Comparison of ENCODE assay signal across 9 cellular contexts in genomic region chr7:128031901-128032604, GRCh38. TPM values are rescaled to one million over a fixed set of nuclear protein-coding genes. Genes with fewer than 3 reads are reported as not detected.
A peak's percentile ranks its signal among the peaks of the same experiment; 100 is the strongest.
DNase-seq lines count a peak whose midpoint lies in the region; ATAC-seq and TF ChIP-seq lines count a peak whose summit lies in the region.
"Had no signal": no experiment of that assay in that cellular context is flagged by ENCODE, and none has a peak within 500 bp of the region (broad histone marks: within the 10 kb centered on the region; RNA-seq: fewer than 3 reads in every experiment).

No MANE protein-coding gene starts in this region.

- peak; percentile 92 for DNase-seq in EH (ENCODE audit: low read depth)
- peak; percentile 43 for DNase-seq in NCI-H128 (lab: John Stamatoyannopoulos, UW; ENCODE audit: unreplicated experiment)
- DNase-seq in activated CD4-positive, alpha-beta T cell treated with anti-CD3 and anti-CD28 coated beads, Interleukin-2, amount 50 U/mL, for 24 hours (ENCODE audit: low read depth in 1 of 2, low spot score in 1 of 2) = peak; percentile 21 to 49
- peak; percentile 79 for DNase-seq in ecto neural progenitor cell (ENCODE audit: low spot score)
- no peak for DNase-seq in lung (ENCODE audit: low spot score)
- peak; percentile 8 for DNase-seq in stimulated activated CD8-positive, alpha-beta memory T cell treated with anti-CD3 and anti-CD28 coated beads, Interleukin-12 subunit alpha, Interleukin-12 subunit beta, amount 100 ng/mL, for 1 hour (ENCODE audit: low read depth)
- DNase-seq in putamen (ENCODE audit: low spot score) = no peak

- H3K4me3 ChIP-seq in lung = peak overlapping the region; percentile 44

- ATAC-seq in GM21717 (IDR thresholded peaks at IDR 0.05; ENCODE audit: unreplicated experiment) (peak; percentile 55), lung (ENCODE audit: insufficient read depth, low FRiP score) (peak; percentile 63)

- peaks cover 0 to 4% of the 10 kb centered on the region in 2 donors for H3K9me3 ChIP-seq in lung (ENCODE audit: control insufficient read depth in 2 of 2, insufficient read depth in 1 of 2, low read length in 1 of 2)

- no peak for TF ChIP-seq CTCF in lung (IDR thresholded peaks at IDR 0.05; ENCODE audit: control extremely low read depth, extremely low read depth)

- H3K27me3 ChIP-seq in lung (ENCODE audit: control insufficient read depth, insufficient read depth) = no peaks in the 10 kb centered on the region

- H3K27ac ChIP-seq in lung (ENCODE audit: low read depth in 1 of 2, low read length in 1 of 2) = peak overlapping the region; percentile 11 to 13

- peaks cover 11 to 33% of the 10 kb centered on the region in 2 donors for H3K4me1 ChIP-seq in lung (ENCODE audit: control insufficient read depth in 2 of 2, insufficient read depth in 2 of 2, low read length in 2 of 2)

- WGBS in lung, 2 donors = 0 to 1% methylated on average over 62 to 87 of the region's 87 CpGs

- H3K36me3 ChIP-seq in lung (ENCODE audit: control insufficient read depth in 2 of 2, insufficient read depth in 2 of 2, low read length in 2 of 2) = peaks cover 0 to 6% of the 10 kb centered on the region in 2 donors

RNA-seq across cellular contexts. Expression of gene LRRC4, which starts 0.8 kb away (rescaled TPM):
- 10 to 100 TPM in 1 of 2 donors, 1 to 10 TPM in 1; 5.8 to 14.6 TPM for total RNA-seq in lung
- polyA plus RNA-seq in lung = 1 to 10 TPM; 4.7 to 8.1 TPM
- total RNA-seq: T-helper 2 cell treated with Interferon-gamma antibody and Interleukin-4, amounts not matched to agents 100 ng/mL and 5 ng/mL, for 36 hours had no signal

Comparison
In these comparisons a context has a peak if more than half of its experiments do, and no peak if none do; other contexts are left out.
1. DNase-seq: peak in EH (single experiment), NCI-H128 (single experiment), activated CD4-positive, alpha-beta T cell treated with anti-CD3 and anti-CD28 coated beads, Interleukin-2, amount 50 U/mL, for 24 hours (2 of 2), ecto neural progenitor cell (single experiment) and stimulated activated CD8-positive, alpha-beta memory T cell treated with anti-CD3 and anti-CD28 coated beads, Interleukin-12 subunit alpha, Interleukin-12 subunit beta, amount 100 ng/mL, for 1 hour (single experiment); none in lung (single experiment) and putamen (single experiment).